ENCODE assay signal across 37 cellular contexts in the genomic region with DNA sequence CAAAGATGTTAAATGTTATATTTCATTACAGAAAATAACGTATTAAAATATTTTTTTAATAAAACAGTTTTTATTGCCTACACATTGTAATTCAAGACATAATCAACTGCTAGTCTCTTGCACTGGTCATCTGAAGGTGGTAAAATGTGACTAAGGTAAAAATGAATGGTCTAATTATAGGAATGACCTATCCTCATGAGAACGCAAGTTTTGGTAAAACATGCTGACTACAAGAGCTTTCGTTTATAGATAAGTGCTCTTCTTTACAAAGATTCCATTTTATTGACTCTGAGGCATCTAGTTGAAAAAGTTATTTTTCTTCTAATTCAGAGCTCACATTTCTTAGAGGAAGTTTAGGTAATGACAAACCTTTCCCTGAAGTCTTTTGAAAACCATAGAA. TPM values are rescaled to one million over a fixed set of nuclear protein-coding genes. Genes with fewer than 3 reads are reported as not detected.
"Had no signal": no experiment of that assay in that cellular context is flagged by ENCODE, and none has a peak within 500 bp of the region (broad histone marks: within the 10 kb centered on the region; RNA-seq: fewer than 3 reads in every experiment).

No MANE protein-coding gene starts in this region.

- H3K4me3 Mint-ChIP-seq: activated B cell treated with CpG ODN at 0.5 μM for 24 hours; activated CD4-positive, alpha-beta memory T cell treated with anti-CD3 and anti-CD28 coated beads for 36 hours; activated CD4-positive, alpha-beta T cell treated with anti-CD3 and anti-CD28 coated beads, Interleukin-2, amount 10 ng/mL, durations not matched to agents 24 days and 14 days; activated CD8-positive, alpha-beta T cell treated with anti-CD3 and anti-CD28 coated beads for 36 hours; activated naive CD4-positive, alpha-beta T cell treated with anti-CD3 and anti-CD28 coated beads for 36 hours; activated naive CD4-positive, alpha-beta T cell treated with anti-CD3 and anti-CD28 coated beads, Interleukin-2, amount 50 U/mL, for 24 hours; activated naive CD8-positive, alpha-beta T cell; activated naive CD8-positive, alpha-beta T cell treated with anti-CD3 and anti-CD28 coated beads, Interleukin-2, amount 10 ng/mL, durations not matched to agents 7 days and 5 days; activated naive CD8-positive, alpha-beta T cell treated with anti-CD3 and anti-CD28 coated beads, Interleukin-2, amount 50 U/mL, for 24 hours; activated T-cell treated with anti-CD3 and anti-CD28 coated beads, Interleukin-2, amount 50 U/mL, for 4 hours; activated T-cell treated with anti-CD3 and anti-CD28 coated beads, Interleukin-2, amount 50 U/mL, for 72 hours; activated T-helper 1 cell treated with anti-CD3 and anti-CD28 coated beads, Interleukin-12 subunit alpha, Interleukin-12 subunit beta, Interleukin-2, Interleukin-4 antibody, amounts not matched to agents 30 ng/mL and 10 ng/mL and 1 ng/mL, durations not matched to agents 14 hours and 24 hours and 36 hours; activated T-helper 17 cell treated with anti-CD3 and anti-CD28 coated beads, Interleukin-2, amount 50 U/mL, for 72 hours; brain; T-helper 1 cell treated with Interleukin-12 subunit alpha and Interleukin-12 subunit beta and Interleukin-4 antibody, amounts not matched to agents 30 μg/mL and 1 μg/mL, for 36 hours; T-helper 2 cell treated with Interferon-gamma antibody and Interleukin-4, amounts not matched to agents 5 μg/mL and 100 μg/mL, for 36 hours had no signal

- H3K9me3 Mint-ChIP-seq: activated B cell treated with CpG ODN at 0.5 μM for 24 hours; activated CD4-positive, alpha-beta memory T cell treated with anti-CD3 and anti-CD28 coated beads for 36 hours; activated CD4-positive, alpha-beta T cell treated with anti-CD3 and anti-CD28 coated beads, Interleukin-2, amount 10 ng/mL, durations not matched to agents 24 days and 14 days; activated naive CD4-positive, alpha-beta T cell treated with anti-CD3 and anti-CD28 coated beads for 36 hours; activated naive CD8-positive, alpha-beta T cell treated with anti-CD3 and anti-CD28 coated beads, Interleukin-2, amount 10 ng/mL, durations not matched to agents 7 days and 5 days; activated T-cell treated with anti-CD3 and anti-CD28 coated beads, Interleukin-2, amount 50 U/mL, for 4 hours; activated T-helper 1 cell treated with anti-CD3 and anti-CD28 coated beads, Interleukin-12 subunit alpha, Interleukin-12 subunit beta, Interleukin-2, Interleukin-4 antibody, amounts not matched to agents 30 ng/mL and 10 ng/mL and 1 ng/mL, durations not matched to agents 14 hours and 24 hours and 36 hours; brain; T-helper 1 cell treated with Interleukin-12 subunit alpha and Interleukin-12 subunit beta and Interleukin-4 antibody, amounts not matched to agents 30 μg/mL and 1 μg/mL, for 36 hours had no signal

- H3K36me3 Mint-ChIP-seq: activated CD4-positive, alpha-beta memory T cell treated with anti-CD3 and anti-CD28 coated beads for 36 hours; activated naive CD4-positive, alpha-beta T cell treated with anti-CD3 and anti-CD28 coated beads, Interleukin-2, amount 50 U/mL, for 24 hours; activated naive CD8-positive, alpha-beta T cell; activated naive CD8-positive, alpha-beta T cell treated with anti-CD3 and anti-CD28 coated beads, Interleukin-2, amount 10 ng/mL, durations not matched to agents 7 days and 5 days; brain had no signal

- H3K27me3 ChIP-seq: ascending aorta, cardiac muscle cell had no signal

- H3K27ac Mint-ChIP-seq: activated B cell treated with CpG ODN at 0.5 μM for 24 hours; activated CD4-positive, alpha-beta memory T cell treated with anti-CD3 and anti-CD28 coated beads for 36 hours; activated CD4-positive, alpha-beta T cell treated with anti-CD3 and anti-CD28 coated beads, Interleukin-2, amount 10 ng/mL, durations not matched to agents 24 days and 14 days; activated CD8-positive, alpha-beta T cell treated with anti-CD3 and anti-CD28 coated beads for 36 hours; activated naive CD4-positive, alpha-beta T cell treated with anti-CD3 and anti-CD28 coated beads for 36 hours; activated naive CD4-positive, alpha-beta T cell treated with anti-CD3 and anti-CD28 coated beads, Interleukin-2, amount 50 U/mL, for 24 hours; activated naive CD8-positive, alpha-beta T cell; activated naive CD8-positive, alpha-beta T cell treated with anti-CD3 and anti-CD28 coated beads, Interleukin-2, amount 10 ng/mL, durations not matched to agents 7 days and 5 days; activated naive CD8-positive, alpha-beta T cell treated with anti-CD3 and anti-CD28 coated beads, Interleukin-2, amount 50 U/mL, for 24 hours; activated T-cell treated with anti-CD3 and anti-CD28 coated beads, Interleukin-2, amount 50 U/mL, for 72 hours; activated T-helper 1 cell treated with anti-CD3 and anti-CD28 coated beads, Interleukin-12 subunit alpha, Interleukin-12 subunit beta, Interleukin-2, Interleukin-4 antibody, amounts not matched to agents 30 ng/mL and 10 ng/mL and 1 ng/mL, durations not matched to agents 14 hours and 24 hours and 36 hours; activated T-helper 17 cell treated with anti-CD3 and anti-CD28 coated beads, Interleukin-2, amount 50 U/mL, for 72 hours; brain; T-helper 1 cell treated with Interleukin-12 subunit alpha and Interleukin-12 subunit beta and Interleukin-4 antibody, amounts not matched to agents 30 μg/mL and 1 μg/mL, for 36 hours; T-helper 2 cell treated with Interferon-gamma antibody and Interleukin-4, amounts not matched to agents 5 μg/mL and 100 μg/mL, for 36 hours had no signal

- DNase-seq: activated B cell treated with CpG ODN at 0.5 μM for 24 hours; activated CD4-positive, alpha-beta memory T cell treated with anti-CD3 and anti-CD28 coated beads for 36 hours; activated CD4-positive, alpha-beta T cell treated with anti-CD3 and anti-CD28 coated beads for 4 hours; activated CD4-positive, alpha-beta T cell treated with anti-CD3 and anti-CD28 coated beads, Interleukin-2, amount 10 ng/mL, durations not matched to agents 24 days and 14 days; activated CD4-positive, alpha-beta T cell treated with anti-CD3 and anti-CD28 coated beads, Interleukin-2, amount 50 U/mL, for 1 hour; activated CD4-positive, alpha-beta T cell treated with anti-CD3 and anti-CD28 coated beads, Interleukin-2, amount 50 U/mL, for 4 hours; activated CD4-positive, CD25-positive, alpha-beta regulatory T cell treated with anti-CD3 and anti-CD28 coated beads, Interleukin-2, amount 50 U/mL, for 72 hours; activated CD8-positive, alpha-beta memory T cell treated with anti-CD3 and anti-CD28 coated beads, Interleukin-2, amount 50 U/mL, for 4 hours; activated CD8-positive, alpha-beta T cell treated with anti-CD3 and anti-CD28 coated beads for 36 hours; activated effector memory CD4-positive, alpha-beta T cell treated with anti-CD3 and anti-CD28 coated beads, Interleukin-2, amount 50 U/mL, for 16 hours; activated gamma-delta T cell treated with Interleukin-2 at 50 U/mL for 16 hours; activated naive CD4-positive, alpha-beta T cell; activated naive CD4-positive, alpha-beta T cell treated with anti-CD3 and anti-CD28 coated beads for 36 hours; activated naive CD8-positive, alpha-beta T cell treated with anti-CD3 and anti-CD28 coated beads, Interleukin-2, amount 10 ng/mL, durations not matched to agents 7 days and 5 days; activated naive CD8-positive, alpha-beta T cell treated with anti-CD3 and anti-CD28 coated beads, Interleukin-2, amount 50 U/mL, for 24 hours; activated T-cell treated with anti-CD3 and anti-CD28 coated beads for 4 hours; activated T-cell treated with anti-CD3 and anti-CD28 coated beads, Interleukin-2, amount 50 U/mL, for 1 hour; activated T-cell treated with anti-CD3 and anti-CD28 coated beads, Interleukin-2, amount 50 U/mL, for 4 hours; activated T-cell treated with anti-CD3 and anti-CD28 coated beads, Interleukin-2, amount 50 U/mL, for 72 hours; amygdala; anterior cingulate cortex; caudate nucleus; T-helper 1 cell; T-helper 2 cell; T-helper 9 cell had no signal

- H3K27ac ChIP-seq: ascending aorta, cardiac muscle cell, VCaP had no signal

- ATAC-seq: activated CD8-positive, alpha-beta T cell treated with anti-CD3 and anti-CD28 coated beads for 36 hours; activated naive CD8-positive, alpha-beta T cell treated with anti-CD3 and anti-CD28 coated beads, Interleukin-2, amount 50 U/mL, for 24 hours; activated T-cell treated with anti-CD3 and anti-CD28 coated beads, Interleukin-2, amount 50 U/mL, for 4 hours; activated T-cell treated with anti-CD3 and anti-CD28 coated beads, Interleukin-2, amount 50 U/mL, for 72 hours; activated T-helper 17 cell treated with anti-CD3 and anti-CD28 coated beads, Interleukin-2, amount 50 U/mL, for 72 hours had no signal

- H3K9me3 ChIP-seq: ascending aorta had no signal

- H3K4me1 ChIP-seq: ascending aorta had no signal

- H3K4me1 Mint-ChIP-seq: activated B cell treated with CpG ODN at 0.5 μM for 24 hours; activated CD4-positive, alpha-beta T cell treated with anti-CD3 and anti-CD28 coated beads, Interleukin-2, amount 10 ng/mL, durations not matched to agents 24 days and 14 days; activated naive CD4-positive, alpha-beta T cell treated with anti-CD3 and anti-CD28 coated beads, Interleukin-2, amount 50 U/mL, for 24 hours; activated naive CD8-positive, alpha-beta T cell treated with anti-CD3 and anti-CD28 coated beads, Interleukin-2, amount 10 ng/mL, durations not matched to agents 7 days and 5 days; activated naive CD8-positive, alpha-beta T cell treated with anti-CD3 and anti-CD28 coated beads, Interleukin-2, amount 50 U/mL, for 24 hours; activated T-helper 17 cell treated with anti-CD3 and anti-CD28 coated beads, Interleukin-2, amount 50 U/mL, for 72 hours had no signal

- H3K36me3 ChIP-seq: ascending aorta, cardiac muscle cell had no signal

- H3K4me3 ChIP-seq: ascending aorta, cardiac muscle cell had no signal

- H3K27me3 Mint-ChIP-seq: activated B cell treated with CpG ODN at 0.5 μM for 24 hours; activated CD4-positive, alpha-beta memory T cell treated with anti-CD3 and anti-CD28 coated beads for 36 hours; activated CD4-positive, alpha-beta T cell treated with anti-CD3 and anti-CD28 coated beads, Interleukin-2, amount 10 ng/mL, durations not matched to agents 24 days and 14 days; activated CD8-positive, alpha-beta T cell treated with anti-CD3 and anti-CD28 coated beads for 36 hours; activated naive CD4-positive, alpha-beta T cell treated with anti-CD3 and anti-CD28 coated beads, Interleukin-2, amount 50 U/mL, for 24 hours; activated naive CD8-positive, alpha-beta T cell; activated naive CD8-positive, alpha-beta T cell treated with anti-CD3 and anti-CD28 coated beads, Interleukin-2, amount 10 ng/mL, durations not matched to agents 7 days and 5 days; activated naive CD8-positive, alpha-beta T cell treated with anti-CD3 and anti-CD28 coated beads, Interleukin-2, amount 50 U/mL, for 24 hours; activated T-helper 17 cell treated with anti-CD3 and anti-CD28 coated beads, Interleukin-2, amount 50 U/mL, for 72 hours; brain had no signal

RNA-seq across cellular contexts. Expression of a gene that starts 27.3 kb away (rescaled TPM):
- total RNA-seq: activated B cell treated with CpG ODN at 0.5 μM for 24 hours; activated CD4-positive, alpha-beta memory T cell treated with anti-CD3 and anti-CD28 coated beads for 36 hours; activated CD4-positive, alpha-beta T cell treated with anti-CD3 and anti-CD28 coated beads, Interleukin-2, amount 10 ng/mL, durations not matched to agents 24 days and 14 days; activated CD8-positive, alpha-beta memory T cell treated with anti-CD3 and anti-CD28 coated beads for 36 hours; activated CD8-positive, alpha-beta T cell treated with anti-CD3 and anti-CD28 coated beads for 36 hours; activated naive CD4-positive, alpha-beta T cell treated with anti-CD3 and anti-CD28 coated beads for 36 hours; activated naive CD8-positive, alpha-beta T cell treated with anti-CD3 and anti-CD28 coated beads, Interleukin-2, amount 10 ng/mL, durations not matched to agents 7 days and 5 days; activated T-cell treated with anti-CD3 and anti-CD28 coated beads, Interleukin-2, amount 50 U/mL, for 4 hours; activated T-cell treated with anti-CD3 and anti-CD28 coated beads, Interleukin-2, amount 50 U/mL, for 72 hours; activated T-helper 1 cell treated with anti-CD3 and anti-CD28 coated beads, Interleukin-12 subunit alpha, Interleukin-12 subunit beta, Interleukin-2, Interleukin-4 antibody, amounts not matched to agents 30 ng/mL and 10 ng/mL and 1 ng/mL, durations not matched to agents 14 hours and 24 hours and 36 hours; activated T-helper 17 cell treated with anti-CD3 and anti-CD28 coated beads, Interleukin-2, amount 50 U/mL, for 72 hours; bronchial epithelial cell; cardiac muscle cell had no signal
